In the genomic region with DNA sequence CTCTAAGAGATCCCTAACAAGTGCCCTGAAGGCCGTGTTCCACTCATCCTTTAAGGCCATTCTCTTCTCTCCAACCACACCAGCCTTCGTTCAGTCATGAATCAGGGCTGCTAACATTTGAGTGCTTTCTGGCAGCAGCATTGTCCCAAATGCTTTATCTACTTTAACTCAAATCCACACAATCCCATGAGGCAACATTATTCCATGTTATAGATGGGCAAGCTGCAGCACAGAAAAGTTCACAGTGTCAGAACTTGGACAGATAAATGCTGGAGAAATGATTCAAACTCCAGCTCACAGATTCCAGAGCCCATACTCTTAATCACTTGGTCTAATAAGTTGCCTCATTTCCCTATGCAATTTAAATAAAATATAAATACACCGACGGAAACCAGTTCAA, we compare ENCODE assay signal across 20 cellular contexts.
A peak's percentile ranks its signal among the peaks of the same experiment; 100 is the strongest.
DNase-seq lines count a peak whose midpoint lies in the region; ATAC-seq, FAIRE-seq and TF ChIP-seq lines count a peak whose summit lies in the region.
"Had no signal": no experiment of that assay in that cellular context is flagged by ENCODE, and none has a peak within 500 bp of the region (broad histone marks: within the 10 kb centered on the region; RNA-seq: fewer than 3 reads in every experiment).

No MANE protein-coding gene starts in this region.

- H3K4me3 Mint-ChIP-seq in activated B cell treated with CpG ODN at 0.5 μM for 24 hours (peak overlapping the region; percentile 68), mesothelial cell of epicardium (no peak overlapping the region)
- H3K4me3 Mint-ChIP-seq: T-helper 1 cell treated with Interleukin-12 subunit alpha and Interleukin-12 subunit beta and Interleukin-4 antibody, amounts not matched to agents 30 μg/mL and 1 μg/mL, for 36 hours had no signal

- POLR2A ChIA-PET in activated B cell treated with CpG ODN at 0.5 μM for 24 hours (lab: Charles Lee) = interaction anchor here (1.2 to 2.0 kb wide), 2 partner anchors 10 to 38 kb away, joined by 3 to 5 read pairs; no protein-coding TSS in a partner anchor

- H3K4me1 Mint-ChIP-seq in activated B cell treated with CpG ODN at 0.5 μM for 24 hours = peaks cover 76% of the 10 kb centered on the region
- H3K4me1 Mint-ChIP-seq in mesothelial cell of epicardium = peaks cover 36% of the 10 kb centered on the region

- H4K20me1 ChIP-seq in BLaER1 treated with 17β-estradiol and CSF1 and Interleukin-3, amounts not matched to agents 10 nM and 100 nM = no peaks in the 10 kb centered on the region

- no peak for DNase-seq in GM12891 (ENCODE audit: insufficient read length, low spot score)
- no peak for DNase-seq in activated B cell treated with CpG ODN at 0.5 μM for 24 hours
- DNase-seq in mesothelial cell of epicardium (ENCODE audit: low spot score in 2 of 2, unreplicated experiment in 2 of 2) = no peak
- DNase-seq in small intestine = no peak
- no peak for DNase-seq in left colon
- no peak for DNase-seq in NK-92 treated with Interleukin-12 subunit alpha and Interleukin-12 subunit beta, amount 100 ng/mL, for 24 hours (lab: John Stamatoyannopoulos, UW)
- DNase-seq: activated naive CD8-positive, alpha-beta T cell treated with anti-CD3 and anti-CD28 coated beads, Interleukin-2, amount 10 ng/mL, durations not matched to agents 7 days and 5 days; brain microvascular endothelial cell; GM23248; hypothalamus; NCI-H2107; NCI-H524 treated with DMSO at 0.1 percent for 48 hours; pancreas; SIG-M5; sigmoid colon; upper lobe of left lung had no signal

- WGBS in small intestine, 3 donors = 74 to 87% (median 79%) methylated on average over 4 of the region's 4 CpGs

- TF ChIP-seq CTCF in activated B cell treated with CpG ODN at 0.5 μM for 24 hours (IDR thresholded peaks at IDR 0.05) (no peak), mesothelial cell of epicardium (IDR thresholded peaks at IDR 0.05; ENCODE audit: unreplicated experiment) (no peak)

- H3K9ac ChIP-seq in BLaER1 treated with 17β-estradiol and CSF1 and Interleukin-3, amounts not matched to agents 10 nM and 100 nM = no peak overlapping the region
- H3K9ac ChIP-seq: GM23248 had no signal

- CTCF ChIA-PET in activated B cell treated with CpG ODN at 0.5 μM for 24 hours (lab: Charles Lee) = interaction anchor here (1.3 to 2.2 kb wide), 2 partner anchors 12 to 14 kb away, joined by 4 to 11 read pairs; no protein-coding TSS in a partner anchor

- FAIRE-seq in GM12891 (lab: Jason Lieb, UNC) (peak; percentile 40), small intestine (lab: Jason Lieb, UNC) (no peak)
- FAIRE-seq: keratinocyte, pancreas had no signal

- H3K4me3 ChIP-seq in BLaER1 treated with 17β-estradiol and CSF1 and Interleukin-3, amounts not matched to agents 10 nM and 100 nM = no peak overlapping the region
- no peak overlapping the region for H3K4me3 ChIP-seq in small intestine (ENCODE audit: low read depth in 1 of 2, low read length in 2 of 2)
- H3K4me3 ChIP-seq: GM23248, lung, pancreas, sigmoid colon, upper lobe of left lung had no signal

- H3K9me3 ChIP-seq in BLaER1 treated with 17β-estradiol and CSF1 and Interleukin-3, amounts not matched to agents 10 nM and 100 nM (replicated peaks in 1 of 11) = peaks cover 0 to 9% (median 0%) of the 10 kb centered on the region in 11 experiments; a peak in 2 of 22 replicates
- H3K9me3 ChIP-seq in small intestine (ENCODE audit: control insufficient read depth, low read depth) = no peaks in the 10 kb centered on the region
- H3K9me3 ChIP-seq: pancreas, sigmoid colon, upper lobe of left lung had no signal

- intact Hi-C loops in activated B cell treated with CpG ODN at 0.5 μM for 24 hours (cut with micrococcal nuclease) (loop anchor here (1.0 to 10.0 kb wide), 7 partner anchors 15 to 1452 kb away; partner anchors contain the start of genes CCDC126, CDCA7L, HYCC1 and MALSU1), left colon (cut with DNase I, micrococcal nuclease) (no loop called here)

- H3K27ac Mint-ChIP-seq in activated B cell treated with CpG ODN at 0.5 μM for 24 hours = peak overlapping the region; percentile 94
- peak overlapping the region; percentile 4 for H3K27ac Mint-ChIP-seq in mesothelial cell of epicardium

- ATAC-seq in activated B cell treated with CpG ODN at 0.5 μM for 24 hours (ENCODE audit: low read depth) = no peak
- ATAC-seq in left colon = no peak
- ATAC-seq: pancreas had no signal

- H3K36me3 ChIP-seq in BLaER1 treated with 17β-estradiol and CSF1 and Interleukin-3, amounts not matched to agents 10 nM and 100 nM = no peaks in the 10 kb centered on the region
- H3K36me3 ChIP-seq in small intestine (ENCODE audit: control insufficient read depth in 2 of 2, insufficient read depth in 2 of 2, low read length in 2 of 2) = no peaks in the 10 kb centered on the region
- H3K36me3 ChIP-seq: brain microvascular endothelial cell, pancreas, sigmoid colon, upper lobe of left lung had no signal

- no peak overlapping the region for H3K27ac ChIP-seq in BLaER1 treated with 17β-estradiol and CSF1 and Interleukin-3, amounts not matched to agents 10 nM and 100 nM
- H3K27ac ChIP-seq in small intestine (ENCODE audit: low read depth in 1 of 2, low read length in 1 of 2) = no peak overlapping the region
- H3K27ac ChIP-seq: GM23248, pancreas, sigmoid colon, upper lobe of left lung had no signal

- no peak for TF ChIP-seq POLR2A in GM12891 (IDR thresholded peaks at IDR 0.05; ENCODE audit: low read depth, low read length)

- peak overlapping the region; percentile 36 to 83 (median 50); a peak in 19 of 22 replicates for H3K4me2 ChIP-seq in BLaER1 treated with 17β-estradiol and CSF1 and Interleukin-3, amounts not matched to agents 10 nM and 100 nM

- H3K9me3 Mint-ChIP-seq in activated B cell treated with CpG ODN at 0.5 μM for 24 hours (no peaks in the 10 kb centered on the region), mesothelial cell of epicardium (no peaks in the 10 kb centered on the region)
- H3K9me3 Mint-ChIP-seq: T-helper 1 cell treated with Interleukin-12 subunit alpha and Interleukin-12 subunit beta and Interleukin-4 antibody, amounts not matched to agents 30 μg/mL and 1 μg/mL, for 36 hours had no signal

- H3K27me3 Mint-ChIP-seq in activated B cell treated with CpG ODN at 0.5 μM for 24 hours (no peaks in the 10 kb centered on the region), mesothelial cell of epicardium (ENCODE audit: low read depth) (no peaks in the 10 kb centered on the region)

- no peaks in the 10 kb centered on the region for H3K27me3 ChIP-seq in BLaER1 treated with 17β-estradiol and CSF1 and Interleukin-3, amounts not matched to agents 10 nM and 100 nM
- no peaks in the 10 kb centered on the region for H3K27me3 ChIP-seq in small intestine (ENCODE audit: control insufficient read depth in 2 of 2, insufficient read depth in 2 of 2, low read length in 2 of 2)
- H3K27me3 ChIP-seq: brain microvascular endothelial cell, pancreas, sigmoid colon, upper lobe of left lung had no signal

- H3K4me1 ChIP-seq in BLaER1 treated with 17β-estradiol and CSF1 and Interleukin-3, amounts not matched to agents 10 nM and 100 nM = peaks cover 8 to 28% (median 13%) of the 10 kb centered on the region in 10 experiments
- no peaks in the 10 kb centered on the region for H3K4me1 ChIP-seq in small intestine (ENCODE audit: control insufficient read depth in 2 of 2, insufficient read depth in 1 of 2, low read depth in 1 of 2, low read length in 1 of 2)
- H3K4me1 ChIP-seq: pancreas, sigmoid colon, upper lobe of left lung had no signal

- H3K36me3 Mint-ChIP-seq in activated B cell treated with CpG ODN at 0.5 μM for 24 hours (ENCODE audit: low read depth) (no peaks in the 10 kb centered on the region), mesothelial cell of epicardium (peaks cover 14% of the 10 kb centered on the region)
- H3K36me3 Mint-ChIP-seq: activated naive CD8-positive, alpha-beta T cell treated with anti-CD3 and anti-CD28 coated beads, Interleukin-2, amount 10 ng/mL, durations not matched to agents 7 days and 5 days had no signal

TF ChIP-seq in GM12891, 5 proteins besides CTCF, POLR2A, EP300 and RAD21:
- TF ChIP-seq PAX5 (IDR thresholded peaks at IDR 0.05; ENCODE audit: insufficient read depth, low read length, severe bottlenecking) = no peak
- TF ChIP-seq POU2F2 (IDR thresholded peaks at IDR 0.05; ENCODE audit: low read depth, low read length) = no peak
- no peak for TF ChIP-seq POLR2AphosphoS5 (IDR thresholded peaks at IDR 0.05; ENCODE audit: low read depth, low read length)
- TF ChIP-seq TAF1 (IDR thresholded peaks at IDR 0.05; ENCODE audit: low read depth, low read length) = no peak
- TF ChIP-seq SPI1 (IDR thresholded peaks at IDR 0.05; ENCODE audit: low read depth, low read length) = no peak
